In genomic region chr19:42282036-42282762, GRCh38 we compare ENCODE assay signal across 8 cellular contexts. TPM values are rescaled to one million over a fixed set of nuclear protein-coding genes. Genes with fewer than 3 reads are reported as not detected.
DNase-seq lines count a peak whose midpoint lies in the region; FAIRE-seq and TF ChIP-seq lines count a peak whose summit lies in the region.

No MANE protein-coding gene starts in this region.

- H3K27me3 ChIP-seq in H1 (replicated peaks in 1 of 4; ENCODE audit: control insufficient read depth in 3 of 4, extremely low read depth in 1 of 4, insufficient read depth in 3 of 4, low read length in 3 of 4) = no peaks in the 10 kb centered on the region
- no peaks in the 10 kb centered on the region for H3K27me3 ChIP-seq in neural progenitor cell

- peak overlapping the region; percentile 81 to 96 for H3K4me2 ChIP-seq in H1 (ENCODE audit: insufficient read depth in 1 of 2, low read depth in 2 of 2, low read length in 2 of 2)
- H3K4me2 ChIP-seq in neural progenitor cell = peak overlapping the region; percentile 87

- peaks cover 56% of the 10 kb centered on the region for H3F3A ChIP-seq in neural progenitor cell (ENCODE audit: low read depth)

- peak overlapping the region; percentile 88 for H3K18ac ChIP-seq in H1 (ENCODE audit: extremely low read depth, low read length)

- peak overlapping the region; percentile 81 for H4K91ac ChIP-seq in H1 (replicated peaks; ENCODE audit: insufficient read length, low read length)

- no peak for TF ChIP-seq CTCF in CD14-positive monocyte (IDR thresholded peaks at IDR 0.05)
- TF ChIP-seq CTCF in H1 (IDR thresholded peaks at IDR 0.05; ENCODE audit: control extremely low read depth in 1 of 3, insufficient read depth in 1 of 3, low read depth in 1 of 3, low read length in 3 of 3) = no peak
- TF ChIP-seq CTCF in neural progenitor cell (IDR thresholded peaks at IDR 0.05) = no peak

- peaks cover 44% of the 10 kb centered on the region for H3K4me1 Mint-ChIP-seq in CD14-positive monocyte
- peaks cover 50% of the 10 kb centered on the region for H3K4me1 Mint-ChIP-seq in neural progenitor cell

- H4K8ac ChIP-seq in H1 (ENCODE audit: extremely low read depth, insufficient read depth, low read length) = no peak overlapping the region

- H3K4me3 Mint-ChIP-seq in CD14-positive monocyte = peak overlapping the region; percentile 30 to 64
- H3K4me3 Mint-ChIP-seq in neural progenitor cell = peak overlapping the region; percentile 81

- DNase-seq in CD14-positive monocyte (ENCODE audit: low spot score) (no peak), M059J (ENCODE audit: low read depth) (peak; percentile 44), H1 (ENCODE audit: low read depth in 1 of 2, low spot score in 2 of 2) (peak in 1 of 2 experiments; percentile 68), neural progenitor cell (ENCODE audit: low spot score) (peak; percentile 52), COLO829 (ENCODE audit: low spot score) (no peak), DMS153 treated with DMSO at 0.1 percent for 48 hours (lab: John Stamatoyannopoulos, UW; ENCODE audit: unreplicated experiment) (no peak), NCI-H226 (no peak), HTR-8/SVneo (ENCODE audit: insufficient read length, low spot score) (no peak)

- peaks cover 30% of the 10 kb centered on the region for H3K23me2 ChIP-seq in H1 (ENCODE audit: low read depth, low read length)

- peak overlapping the region; percentile 17 for H3K4ac ChIP-seq in H1 (replicated peaks; ENCODE audit: insufficient read length, low read depth, low read length)

- no peak for TF ChIP-seq POLR2A in H1 (IDR thresholded peaks at IDR 0.05; ENCODE audit: control extremely low read depth in 1 of 2, low read depth in 2 of 2, low read length in 2 of 2)

- TF ChIP-seq EP300 in H1 (IDR thresholded peaks at IDR 0.05; ENCODE audit: borderline replicate concordance in 1 of 2, low read depth in 2 of 2, low read length in 2 of 2) = no peak

- peak overlapping the region; percentile 61 for H2BK15ac ChIP-seq in H1 (ENCODE audit: low read length)

- POLR2A ChIA-PET in H1 (lab: Charles Lee; ENCODE audit: partially characterized antibody) = interaction anchor here (0.7 to 6.5 kb wide), 15 partner anchors 8 to 206 kb away, joined by 3 to 68 read pairs (median 4); partner anchors contain the start of genes CIC, ERF, PAFAH1B3 and PRR19

- 38% methylated on average over 5 of the region's 5 CpGs; no CpG with 5 or more reads in 1 of the 2 experiments for WGBS in H1 (ENCODE audit: extremely low coverage in 1 of 2, insufficient coverage in 1 of 2, insufficient read length in 1 of 2, insufficient replicate concordance in 2 of 2, low coverage in 1 of 2, low lambda C conversion rate in 2 of 2, missing lambda C conversion rate in 1 of 2), 2 experiments

- intact Hi-C loops in CD14-positive monocyte (cut with micrococcal nuclease) = loop anchor here (2.0 to 10.0 kb wide), 6 partner anchors 13 to 150 kb away; partner anchors contain the start of genes CIC (in 2 of the 2), GSK3A (in 2 of the 2) and POU2F2 (in 2 of the 2)

- no peak overlapping the region for H3K56ac ChIP-seq in H1 (replicated peaks; ENCODE audit: insufficient read length, low read depth, low read length)

- CTCF ChIA-PET in H1 (lab: Charles Lee; ENCODE audit: partially characterized antibody) = interaction anchor here (0.5 to 7.4 kb wide), 9 partner anchors 8 to 174 kb away, joined by 3 to 260 read pairs (median 4); partner anchors contain the start of gene GSK3A

- H3K27me3 Mint-ChIP-seq in CD14-positive monocyte (ENCODE audit: low read depth in 3 of 3) = peaks cover 0 to 4% (median 2%) of the 10 kb centered on the region in 3 donors
- H3K27me3 Mint-ChIP-seq in neural progenitor cell (ENCODE audit: insufficient read depth, low read depth) = peaks cover 16% of the 10 kb centered on the region

- H4K20me1 ChIP-seq in H1 (replicated peaks in 1 of 2; ENCODE audit: control insufficient read depth in 1 of 2, insufficient read depth in 2 of 2, low read length in 2 of 2) (peaks cover 3 to 14% of the 10 kb centered on the region in 2 experiments), neural progenitor cell (ENCODE audit: low read depth) (peaks cover 33% of the 10 kb centered on the region)

- no peak overlapping the region for H3K14ac ChIP-seq in H1 (ENCODE audit: insufficient read length)

- H2AFZ ChIP-seq in H1 (ENCODE audit: low read length) (no peak overlapping the region), neural progenitor cell (replicated peaks) (no peak overlapping the region)

- peak overlapping the region; percentile 7 for H4K5ac ChIP-seq in H1 (ENCODE audit: insufficient read length, low read depth, low read length)

- no peak overlapping the region; the same call in 1 of the 2 replicates for H2AK5ac ChIP-seq in H1 (ENCODE audit: low read depth, low read length)

- H3K9me3 ChIP-seq in H1 (ENCODE audit: insufficient read depth in 2 of 2, low read depth in 1 of 2, low read length in 1 of 2) = no peaks in the 10 kb centered on the region
- H3K9me3 ChIP-seq in neural progenitor cell (ENCODE audit: low read depth) = no peaks in the 10 kb centered on the region

- H3K9me3 Mint-ChIP-seq in CD14-positive monocyte (no peaks in the 10 kb centered on the region), neural progenitor cell (no peaks in the 10 kb centered on the region)

- H3K27ac ChIP-seq in H1 (ENCODE audit: low read depth, low read length) (0 out of 2 replicates have a peak overlapping the region, but pooled peaks have one; percentile 14), neural progenitor cell (peak overlapping the region; percentile 55)

- H2BK12ac ChIP-seq in H1 (ENCODE audit: low read depth, low read length) = peak overlapping the region; percentile 69; the same call in 1 of the 2 replicates

- H3K4me1 ChIP-seq in H1 (replicated peaks in 1 of 4; ENCODE audit: control insufficient read depth in 3 of 4, insufficient read depth in 4 of 4, low read length in 3 of 4) = peaks cover 9 to 46% (median 29%) of the 10 kb centered on the region in 4 experiments
- H3K4me1 ChIP-seq in neural progenitor cell = peaks cover 47% of the 10 kb centered on the region

- H3K36me3 Mint-ChIP-seq in CD14-positive monocyte = peaks cover 12 to 16% of the 10 kb centered on the region in 2 donors
- peaks cover 4% of the 10 kb centered on the region for H3K36me3 Mint-ChIP-seq in neural progenitor cell

- TF ChIP-seq RAD21 in H1 (IDR thresholded peaks at IDR 0.05 in 1 of 2, conservative IDR thresholded peaks at IDR 0.05 in 1 of 2; ENCODE audit: low read depth in 2 of 2, low read length in 2 of 2) = no peak

- no peak overlapping the region; a peak in 1 of 7 replicates for H3K9ac ChIP-seq in H1 (replicated peaks in 1 of 4; ENCODE audit: extremely low read depth in 1 of 4, low read depth in 3 of 4, low read length in 3 of 4)
- H3K9ac ChIP-seq in neural progenitor cell = no peak overlapping the region

- H3K79me2 ChIP-seq in H1 (ENCODE audit: control insufficient read depth in 1 of 2, insufficient read depth in 2 of 2, low read length in 2 of 2) (peaks cover 0 to 22% of the 10 kb centered on the region in 2 experiments; a peak in 2 of 4 replicates), neural progenitor cell (ENCODE audit: low read depth) (peaks cover 35% of the 10 kb centered on the region)

- H3K23ac ChIP-seq in H1 (ENCODE audit: insufficient read length) = no peak overlapping the region

- H2BK120ac ChIP-seq in H1 (replicated peaks; ENCODE audit: low read depth, low read length) = peak overlapping the region; percentile 30

- FAIRE-seq in H1 (lab: Jason Lieb, UNC) (no peak), HTR-8/SVneo (lab: Jason Lieb, UNC) (no peak)

- H3K36me3 ChIP-seq in H1 (ENCODE audit: control insufficient read depth in 2 of 4, insufficient read depth in 4 of 4, low read length in 3 of 4) (peaks cover 0 to 5% (median 3%) of the 10 kb centered on the region in 4 experiments; a peak in 4 of 8 replicates), neural progenitor cell (no peaks in the 10 kb centered on the region)

- H2BK5ac ChIP-seq in H1 (ENCODE audit: low read depth, low read length) = peak overlapping the region; percentile 89; the same call in 1 of the 2 replicates

- H3K79me1 ChIP-seq in H1 (ENCODE audit: low read depth, low read length) = peaks cover 21% of the 10 kb centered on the region

- H2BK20ac ChIP-seq in H1 (ENCODE audit: low read length) = peak overlapping the region; percentile 74

- peak overlapping the region in 5 of 7 donors; percentile 19 to 90 (median 45) for H3K27ac Mint-ChIP-seq in CD14-positive monocyte
- peak overlapping the region; percentile 81 for H3K27ac Mint-ChIP-seq in neural progenitor cell

- H3K4me3 ChIP-seq in H1 (ENCODE audit: extremely low read depth in 1 of 4, insufficient read depth in 2 of 4, low read depth in 3 of 4, low read length in 4 of 4) (peak overlapping the region in 3 of 4 experiments; percentile 14 to 81 (median 47); a peak in 4 of 8 replicates), neural progenitor cell (peak overlapping the region; percentile 91)

RNA-seq across cellular contexts. Expression of gene CIC, which starts 13.1 kb away (rescaled TPM):
- under 1 TPM; 0.62 to 0.87 TPM for polyA plus RNA-seq in CD14-positive monocyte
- total RNA-seq in M059J (2014; rRNA removed; shearing (Covaris generic)) = 25.7 and 30.4 TPM in 2 replicates
- 43.6 and 48.4 TPM in 2 replicates for total RNA-seq in H1 (2021; fragmentation: NEBNext Ultra II Directional; extraction: Animal tissue kit (Norgen Biotek cat#: 25700))
- 13.2 and 23.1 TPM in 2 replicates for polyA plus RNA-seq in H1 (2011; rRNA removed)
- polyA plus RNA-seq in H1 (2011; cell fraction: cytosol; rRNA removed) = 12.9 TPM
- polyA plus RNA-seq in H1 (2011; cell fraction: nucleus; rRNA removed) = 85.4 TPM
- 26.5 to 45.2 TPM (median 39.7 TPM) in 4 replicates for polyA plus RNA-seq in H1 (2012, experiment 1 of 2)
- polyA plus RNA-seq in H1 (2012, experiment 2 of 2) = 24.2 TPM
- polyA plus RNA-seq in H1 (2013, experiment 1 of 2) = 28.3 TPM
- 27.0 TPM for polyA plus RNA-seq in H1 (2013, experiment 2 of 2)
- polyA minus RNA-seq in H1 (2011; rRNA and poly(A)+ RNA removed) = 3.7 and 5.1 TPM in 2 replicates
- polyA minus RNA-seq in H1 (2011; cell fraction: cytosol; rRNA and poly(A)+ RNA removed) = 18.2 TPM
- 17.1 TPM for polyA minus RNA-seq in H1 (2011; cell fraction: nucleus; rRNA and poly(A)+ RNA removed)
- 5.2 and 28.1 TPM in 2 replicates for total RNA-seq in neural progenitor cell (ENCODE audit: low replicate concordance)

RNA-seq across cellular contexts. Expression of gene PRR19, which starts 19.7 kb away (rescaled TPM):
- polyA plus RNA-seq in CD14-positive monocyte = under 1 TPM; 0.35 to 0.38 TPM
- 0.30 and 2.1 TPM in 2 replicates for total RNA-seq in M059J (2014; rRNA removed; shearing (Covaris generic))
- total RNA-seq in H1 (2021; fragmentation: NEBNext Ultra II Directional; extraction: Animal tissue kit (Norgen Biotek cat#: 25700)) = 6.7 and 7.2 TPM in 2 replicates
- 7.5 and 8.9 TPM in 2 replicates for polyA plus RNA-seq in H1 (2011; rRNA removed)
- 5.1 TPM for polyA plus RNA-seq in H1 (2011; cell fraction: cytosol; rRNA removed)
- polyA plus RNA-seq in H1 (2011; cell fraction: nucleus; rRNA removed) = 5.0 TPM
- 4.3 to 7.1 TPM (median 6.5 TPM) in 4 replicates for polyA plus RNA-seq in H1 (2012, experiment 1 of 2)
- polyA plus RNA-seq in H1 (2012, experiment 2 of 2) = 8.1 TPM
- 4.9 TPM for polyA plus RNA-seq in H1 (2013, experiment 1 of 2)
- polyA plus RNA-seq in H1 (2013, experiment 2 of 2) = 4.5 TPM
- polyA minus RNA-seq in H1 (2011; rRNA and poly(A)+ RNA removed) = 1.9 and 2.0 TPM in 2 replicates
- 4.7 TPM for polyA minus RNA-seq in H1 (2011; cell fraction: cytosol; rRNA and poly(A)+ RNA removed)
- polyA minus RNA-seq in H1 (2011; cell fraction: nucleus; rRNA and poly(A)+ RNA removed) = 2.0 TPM
- 1.0 TPM in 2 replicates for total RNA-seq in neural progenitor cell (ENCODE audit: low replicate concordance)

RNA-seq across cellular contexts. Expression of gene PAFAH1B3, which starts 20.2 kb away (rescaled TPM):
- polyA plus RNA-seq in CD14-positive monocyte = 10 to 100 TPM; 15.3 to 15.5 TPM
- total RNA-seq in M059J (2014; rRNA removed; shearing (Covaris generic)) = 80.7 and 81.2 TPM in 2 replicates
- 124 and 132 TPM in 2 replicates for total RNA-seq in H1 (2021; fragmentation: NEBNext Ultra II Directional; extraction: Animal tissue kit (Norgen Biotek cat#: 25700))
- 248 and 294 TPM in 2 replicates for polyA plus RNA-seq in H1 (2011; rRNA removed)
- polyA plus RNA-seq in H1 (2011; cell fraction: cytosol; rRNA removed) = 171 TPM
- 201 TPM for polyA plus RNA-seq in H1 (2011; cell fraction: nucleus; rRNA removed)
- polyA plus RNA-seq in H1 (2012, experiment 1 of 2) = 95.5 to 156 TPM (median 148 TPM) in 4 replicates
- 202 TPM for polyA plus RNA-seq in H1 (2012, experiment 2 of 2)
- polyA plus RNA-seq in H1 (2013, experiment 1 of 2) = 109 TPM
- 108 TPM for polyA plus RNA-seq in H1 (2013, experiment 2 of 2)
- 61.2 and 78.8 TPM in 2 replicates for polyA minus RNA-seq in H1 (2011; rRNA and poly(A)+ RNA removed)
- 60.3 TPM for polyA minus RNA-seq in H1 (2011; cell fraction: cytosol; rRNA and poly(A)+ RNA removed)
- polyA minus RNA-seq in H1 (2011; cell fraction: nucleus; rRNA and poly(A)+ RNA removed) = 52.6 TPM
- 63.2 and 106 TPM in 2 replicates for total RNA-seq in neural progenitor cell (ENCODE audit: low replicate concordance)

RNA-seq across cellular contexts. Expression of gene ERF, which starts 27.3 kb away (rescaled TPM):
- polyA plus RNA-seq in CD14-positive monocyte = 1 to 10 TPM; 2.3 to 3.4 TPM
- total RNA-seq in M059J (2014; rRNA removed; shearing (Covaris generic)) = 34.6 and 42.1 TPM in 2 replicates
- 62.7 and 73.9 TPM in 2 replicates for total RNA-seq in H1 (2021; fragmentation: NEBNext Ultra II Directional; extraction: Animal tissue kit (Norgen Biotek cat#: 25700))
- polyA plus RNA-seq in H1 (2011; rRNA removed) = 43.7 and 67.6 TPM in 2 replicates
- polyA plus RNA-seq in H1 (2011; cell fraction: cytosol; rRNA removed) = 45.9 TPM
- 144 TPM for polyA plus RNA-seq in H1 (2011; cell fraction: nucleus; rRNA removed)
- polyA plus RNA-seq in H1 (2012, experiment 1 of 2) = 39.2 to 53.3 TPM (median 50.3 TPM) in 4 replicates
- polyA plus RNA-seq in H1 (2012, experiment 2 of 2) = 34.9 TPM
- polyA plus RNA-seq in H1 (2013, experiment 1 of 2) = 40.5 TPM
- 40.3 TPM for polyA plus RNA-seq in H1 (2013, experiment 2 of 2)
- polyA minus RNA-seq in H1 (2011; rRNA and poly(A)+ RNA removed) = 20.2 and 23.3 TPM in 2 replicates
- polyA minus RNA-seq in H1 (2011; cell fraction: cytosol; rRNA and poly(A)+ RNA removed) = 39.0 TPM
- polyA minus RNA-seq in H1 (2011; cell fraction: nucleus; rRNA and poly(A)+ RNA removed) = 34.2 TPM
- total RNA-seq in neural progenitor cell (ENCODE audit: low replicate concordance) = 43.1 and 94.8 TPM in 2 replicates

RNA-seq across cellular contexts. Expression of gene TMEM145, which starts 30.9 kb away (rescaled TPM):
- not detected for polyA plus RNA-seq in CD14-positive monocyte
- total RNA-seq in M059J (2014; rRNA removed; shearing (Covaris generic)) = not detected in 2 replicates
- total RNA-seq in H1 (2021; fragmentation: NEBNext Ultra II Directional; extraction: Animal tissue kit (Norgen Biotek cat#: 25700)) = 4.7 and 5.0 TPM in 2 replicates
- polyA plus RNA-seq in H1 (2011; rRNA removed) = 2.3 and 4.5 TPM in 2 replicates
- 2.1 TPM for polyA plus RNA-seq in H1 (2011; cell fraction: cytosol; rRNA removed)
- 19.4 TPM for polyA plus RNA-seq in H1 (2011; cell fraction: nucleus; rRNA removed)
- 7.2 to 10.4 TPM (median 8.4 TPM) in 4 replicates for polyA plus RNA-seq in H1 (2012, experiment 1 of 2)
- 6.6 TPM for polyA plus RNA-seq in H1 (2012, experiment 2 of 2)
- 6.3 TPM for polyA plus RNA-seq in H1 (2013, experiment 1 of 2)
- polyA plus RNA-seq in H1 (2013, experiment 2 of 2) = 5.4 TPM
- polyA minus RNA-seq in H1 (2011; rRNA and poly(A)+ RNA removed) = 7.5 and 11.1 TPM in 2 replicates
- polyA minus RNA-seq in H1 (2011; cell fraction: cytosol; rRNA and poly(A)+ RNA removed) = 3.3 TPM
- polyA minus RNA-seq in H1 (2011; cell fraction: nucleus; rRNA and poly(A)+ RNA removed) = 8.0 TPM
- 0.37 and 6.6 TPM in 2 replicates for total RNA-seq in neural progenitor cell (ENCODE audit: low replicate concordance)

Comparison
In these comparisons a context has a peak if more than half of its experiments do, and no peak if none do; other contexts are left out.
1. DNase-seq: peak in M059J (single experiment) and neural progenitor cell (single experiment); none in CD14-positive monocyte (single experiment), COLO829 (single experiment), DMS153 treated with DMSO at 0.1 percent for 48 hours (single experiment), NCI-H226 (single experiment) and HTR-8/SVneo (single experiment).